ENCODE assay signal across 1 cellular context in the genomic region with DNA sequence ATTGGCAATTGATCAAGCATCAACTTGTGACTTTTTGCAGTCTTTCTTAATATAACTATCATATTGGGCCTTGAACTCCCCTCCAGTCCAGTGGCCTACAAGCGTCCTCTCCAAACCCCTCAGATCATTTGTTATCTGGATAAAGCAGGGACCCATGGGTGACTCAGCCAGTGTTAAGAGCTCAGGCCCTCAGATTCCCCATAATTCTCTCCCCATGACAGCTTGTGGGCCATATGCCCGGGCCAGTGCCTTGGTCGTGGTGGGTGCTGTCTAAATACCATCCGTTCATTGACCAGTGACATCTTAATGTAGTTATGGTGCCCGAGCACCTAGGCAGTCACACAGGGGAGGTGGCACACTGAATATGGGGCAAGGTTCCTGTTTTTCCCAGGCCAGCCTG.
TF ChIP-seq lines count a peak whose summit lies in the region.

No MANE protein-coding gene starts in this region.

TF ChIP-seq in K562, 482 proteins besides CTCF, POLR2A, EP300 and RAD21 (continued from another document and continues in another):
- peak; percentile 67 for TF ChIP-seq LEF1 (IDR thresholded peaks at IDR 0.05)
- TF ChIP-seq ZNF253 (CRISPR knock-in tag; conservative IDR thresholded peaks at IDR 0.05): no peak
- TF ChIP-seq, protein P1, sequence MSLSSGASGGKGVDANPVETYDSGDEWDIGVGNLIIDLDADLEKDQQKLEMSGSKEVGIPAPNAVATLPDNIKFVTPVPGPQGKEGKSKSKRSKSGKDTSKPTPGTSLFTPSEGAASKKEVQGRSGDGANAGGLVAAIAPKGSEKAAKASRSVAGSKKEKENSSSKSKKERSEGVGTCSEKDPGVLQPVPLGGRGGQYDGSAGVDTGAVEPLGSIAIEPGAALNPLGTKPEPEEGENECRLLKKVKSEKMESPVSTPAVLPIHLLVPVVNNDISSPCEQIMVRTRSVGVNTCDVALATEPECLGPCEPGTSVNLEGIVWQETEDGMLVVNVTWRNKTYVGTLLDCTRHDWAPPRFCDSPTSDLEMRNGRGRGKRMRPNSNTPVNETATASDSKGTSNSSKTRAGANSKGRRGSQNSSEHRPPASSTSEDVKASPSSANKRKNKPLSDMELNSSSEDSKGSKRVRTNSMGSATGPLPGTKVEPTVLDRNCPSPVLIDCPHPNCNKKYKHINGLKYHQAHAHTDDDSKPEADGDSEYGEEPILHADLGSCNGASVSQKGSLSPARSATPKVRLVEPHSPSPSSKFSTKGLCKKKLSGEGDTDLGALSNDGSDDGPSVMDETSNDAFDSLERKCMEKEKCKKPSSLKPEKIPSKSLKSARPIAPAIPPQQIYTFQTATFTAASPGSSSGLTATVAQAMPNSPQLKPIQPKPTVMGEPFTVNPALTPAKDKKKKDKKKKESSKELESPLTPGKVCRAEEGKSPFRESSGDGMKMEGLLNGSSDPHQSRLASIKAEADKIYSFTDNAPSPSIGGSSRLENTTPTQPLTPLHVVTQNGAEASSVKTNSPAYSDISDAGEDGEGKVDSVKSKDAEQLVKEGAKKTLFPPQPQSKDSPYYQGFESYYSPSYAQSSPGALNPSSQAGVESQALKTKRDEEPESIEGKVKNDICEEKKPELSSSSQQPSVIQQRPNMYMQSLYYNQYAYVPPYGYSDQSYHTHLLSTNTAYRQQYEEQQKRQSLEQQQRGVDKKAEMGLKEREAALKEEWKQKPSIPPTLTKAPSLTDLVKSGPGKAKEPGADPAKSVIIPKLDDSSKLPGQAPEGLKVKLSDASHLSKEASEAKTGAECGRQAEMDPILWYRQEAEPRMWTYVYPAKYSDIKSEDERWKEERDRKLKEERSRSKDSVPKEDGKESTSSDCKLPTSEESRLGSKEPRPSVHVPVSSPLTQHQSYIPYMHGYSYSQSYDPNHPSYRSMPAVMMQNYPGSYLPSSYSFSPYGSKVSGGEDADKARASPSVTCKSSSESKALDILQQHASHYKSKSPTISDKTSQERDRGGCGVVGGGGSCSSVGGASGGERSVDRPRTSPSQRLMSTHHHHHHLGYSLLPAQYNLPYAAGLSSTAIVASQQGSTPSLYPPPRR (CRISPR knock-in tag; IDR thresholded peaks at IDR 0.05; ENCODE audit: borderline replicate concordance): no peak
- no peak for TF ChIP-seq PCBP2 (IDR thresholded peaks at IDR 0.05; ENCODE audit: low read depth, low read length, poor library complexity, severe bottlenecking)
- no peak for TF ChIP-seq ZNF274 (IDR thresholded peaks at IDR 0.05; ENCODE audit: borderline replicate concordance, low read depth, low read length)
- TF ChIP-seq, protein P2, sequence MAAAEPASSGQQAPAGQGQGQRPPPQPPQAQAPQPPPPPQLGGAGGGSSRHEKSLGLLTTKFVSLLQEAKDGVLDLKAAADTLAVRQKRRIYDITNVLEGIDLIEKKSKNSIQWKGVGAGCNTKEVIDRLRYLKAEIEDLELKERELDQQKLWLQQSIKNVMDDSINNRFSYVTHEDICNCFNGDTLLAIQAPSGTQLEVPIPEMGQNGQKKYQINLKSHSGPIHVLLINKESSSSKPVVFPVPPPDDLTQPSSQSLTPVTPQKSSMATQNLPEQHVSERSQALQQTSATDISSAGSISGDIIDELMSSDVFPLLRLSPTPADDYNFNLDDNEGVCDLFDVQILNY (CRISPR knock-in tag; IDR thresholded peaks at IDR 0.05): no peak
- TF ChIP-seq TFAM (CRISPR knock-in tag; conservative IDR thresholded peaks at IDR 0.05): no peak
- TF ChIP-seq ZNF76 (CRISPR knock-in tag; IDR thresholded peaks at IDR 0.05; ENCODE audit: borderline replicate concordance): no peak
- TF ChIP-seq ESRRA (IDR thresholded peaks at IDR 0.05; ENCODE audit: borderline replicate concordance, low read depth): 0 out of 2 replicates have a peak, but pooled peaks have one; percentile 13
- no peak for TF ChIP-seq PHB (CRISPR knock-in tag; IDR thresholded peaks at IDR 0.05)
- TF ChIP-seq MYBL2 (IDR thresholded peaks at IDR 0.05; ENCODE audit: low read depth): no peak
- TF ChIP-seq MYBL2 (CRISPR knock-in tag; IDR thresholded peaks at IDR 0.05; ENCODE audit: borderline replicate concordance): no peak
- no peak for TF ChIP-seq ZSCAN29 (IDR thresholded peaks at IDR 0.05)
- TF ChIP-seq NFE2L1 (tag; IDR thresholded peaks at IDR 0.05; ENCODE audit: borderline replicate concordance, low read depth): no peak
- no peak for TF ChIP-seq POLR3G (IDR thresholded peaks at IDR 0.05; ENCODE audit: extremely low read depth, insufficient read length, insufficient replicate concordance)
- no peak for TF ChIP-seq SREBF2 (CRISPR knock-in tag; IDR thresholded peaks at IDR 0.05)
- no peak for TF ChIP-seq BDP1 (IDR thresholded peaks at IDR 0.05; ENCODE audit: insufficient read depth, insufficient read length)
- TF ChIP-seq ZBTB7A (IDR thresholded peaks at IDR 0.05; ENCODE audit: borderline replicate concordance, control insufficient read depth, low read depth, low read length): peak; percentile 34; the same call in 1 of the 2 replicates
- TF ChIP-seq, protein P3, sequence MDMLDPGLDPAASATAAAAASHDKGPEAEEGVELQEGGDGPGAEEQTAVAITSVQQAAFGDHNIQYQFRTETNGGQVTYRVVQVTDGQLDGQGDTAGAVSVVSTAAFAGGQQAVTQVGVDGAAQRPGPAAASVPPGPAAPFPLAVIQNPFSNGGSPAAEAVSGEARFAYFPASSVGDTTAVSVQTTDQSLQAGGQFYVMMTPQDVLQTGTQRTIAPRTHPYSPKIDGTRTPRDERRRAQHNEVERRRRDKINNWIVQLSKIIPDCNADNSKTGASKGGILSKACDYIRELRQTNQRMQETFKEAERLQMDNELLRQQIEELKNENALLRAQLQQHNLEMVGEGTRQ (CRISPR knock-in tag; IDR thresholded peaks at IDR 0.05): no peak
- no peak for TF ChIP-seq TEAD2 (tag; IDR thresholded peaks at IDR 0.05)
- no peak for TF ChIP-seq CHD4 (IDR thresholded peaks at IDR 0.05; ENCODE audit: insufficient read depth, insufficient replicate concordance, low read depth, low read length, poor library complexity, severe bottlenecking)
- TF ChIP-seq ZNF699 (CRISPR knock-in tag; IDR thresholded peaks at IDR 0.05; ENCODE audit: insufficient replicate concordance): no peak
- TF ChIP-seq POLR3A (IDR thresholded peaks at IDR 0.05; ENCODE audit: borderline replicate concordance, extremely low read depth, insufficient read depth, insufficient read length): no peak
- no peak for TF ChIP-seq KHSRP (IDR thresholded peaks at IDR 0.05)
- peak; percentile 72; the same call in 1 of the 2 replicates for TF ChIP-seq STAT5A (IDR thresholded peaks at IDR 0.05; ENCODE audit: borderline replicate concordance, low read length)
- TF ChIP-seq PTTG1 (tag; IDR thresholded peaks at IDR 0.05; ENCODE audit: low read depth): no peak
- TF ChIP-seq NFYB (IDR thresholded peaks at IDR 0.05; ENCODE audit: extremely low read depth, insufficient read length): no peak
- no peak for TF ChIP-seq SAFB (IDR thresholded peaks at IDR 0.05; ENCODE audit: borderline replicate concordance, low read depth, low read length)
- no peak for TF ChIP-seq ETS2 (tag; IDR thresholded peaks at IDR 0.05; ENCODE audit: borderline replicate concordance, poor library complexity, severe bottlenecking)
- TF ChIP-seq, protein P4, sequence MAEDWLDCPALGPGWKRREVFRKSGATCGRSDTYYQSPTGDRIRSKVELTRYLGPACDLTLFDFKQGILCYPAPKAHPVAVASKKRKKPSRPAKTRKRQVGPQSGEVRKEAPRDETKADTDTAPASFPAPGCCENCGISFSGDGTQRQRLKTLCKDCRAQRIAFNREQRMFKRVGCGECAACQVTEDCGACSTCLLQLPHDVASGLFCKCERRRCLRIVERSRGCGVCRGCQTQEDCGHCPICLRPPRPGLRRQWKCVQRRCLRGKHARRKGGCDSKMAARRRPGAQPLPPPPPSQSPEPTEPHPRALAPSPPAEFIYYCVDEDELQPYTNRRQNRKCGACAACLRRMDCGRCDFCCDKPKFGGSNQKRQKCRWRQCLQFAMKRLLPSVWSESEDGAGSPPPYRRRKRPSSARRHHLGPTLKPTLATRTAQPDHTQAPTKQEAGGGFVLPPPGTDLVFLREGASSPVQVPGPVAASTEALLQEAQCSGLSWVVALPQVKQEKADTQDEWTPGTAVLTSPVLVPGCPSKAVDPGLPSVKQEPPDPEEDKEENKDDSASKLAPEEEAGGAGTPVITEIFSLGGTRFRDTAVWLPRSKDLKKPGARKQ (CRISPR knock-in tag; IDR thresholded peaks at IDR 0.05): no peak
- TF ChIP-seq SRSF1 (IDR thresholded peaks at IDR 0.05; ENCODE audit: low read depth, low read length): no peak
- peak; percentile 73; the same call in 1 of the 2 replicates for TF ChIP-seq MYNN (IDR thresholded peaks at IDR 0.05)
- no peak for TF ChIP-seq MYNN (CRISPR knock-in tag; IDR thresholded peaks at IDR 0.05)
- TF ChIP-seq SP1 (CRISPR knock-in tag; IDR thresholded peaks at IDR 0.05): no peak
- no peak for TF ChIP-seq FIP1L1 (IDR thresholded peaks at IDR 0.05; ENCODE audit: low read depth, low read length, poor library complexity, severe bottlenecking)
- TF ChIP-seq ZNF445 (CRISPR knock-in tag; IDR thresholded peaks at IDR 0.05; ENCODE audit: low read depth): no peak
- no peak for TF ChIP-seq STAG1 (CRISPR knock-in tag; IDR thresholded peaks at IDR 0.05; ENCODE audit: borderline replicate concordance)
- no peak for TF ChIP-seq FOXK2 (conservative IDR thresholded peaks at IDR 0.05 in 1 of 2, IDR thresholded peaks at IDR 0.05 in 1 of 2; ENCODE audit: low read depth in 2 of 2)
- no peak for TF ChIP-seq PYGO2 (tag; IDR thresholded peaks at IDR 0.05)
- TF ChIP-seq HDAC2 (IDR thresholded peaks at IDR 0.05): peak; percentile 80; the same call in 1 of the 2 replicates
- TF ChIP-seq, protein P5, sequence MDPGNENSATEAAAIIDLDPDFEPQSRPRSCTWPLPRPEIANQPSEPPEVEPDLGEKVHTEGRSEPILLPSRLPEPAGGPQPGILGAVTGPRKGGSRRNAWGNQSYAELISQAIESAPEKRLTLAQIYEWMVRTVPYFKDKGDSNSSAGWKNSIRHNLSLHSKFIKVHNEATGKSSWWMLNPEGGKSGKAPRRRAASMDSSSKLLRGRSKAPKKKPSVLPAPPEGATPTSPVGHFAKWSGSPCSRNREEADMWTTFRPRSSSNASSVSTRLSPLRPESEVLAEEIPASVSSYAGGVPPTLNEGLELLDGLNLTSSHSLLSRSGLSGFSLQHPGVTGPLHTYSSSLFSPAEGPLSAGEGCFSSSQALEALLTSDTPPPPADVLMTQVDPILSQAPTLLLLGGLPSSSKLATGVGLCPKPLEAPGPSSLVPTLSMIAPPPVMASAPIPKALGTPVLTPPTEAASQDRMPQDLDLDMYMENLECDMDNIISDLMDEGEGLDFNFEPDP (CRISPR knock-in tag; IDR thresholded peaks at IDR 0.05): no peak
- TF ChIP-seq, protein P6, sequence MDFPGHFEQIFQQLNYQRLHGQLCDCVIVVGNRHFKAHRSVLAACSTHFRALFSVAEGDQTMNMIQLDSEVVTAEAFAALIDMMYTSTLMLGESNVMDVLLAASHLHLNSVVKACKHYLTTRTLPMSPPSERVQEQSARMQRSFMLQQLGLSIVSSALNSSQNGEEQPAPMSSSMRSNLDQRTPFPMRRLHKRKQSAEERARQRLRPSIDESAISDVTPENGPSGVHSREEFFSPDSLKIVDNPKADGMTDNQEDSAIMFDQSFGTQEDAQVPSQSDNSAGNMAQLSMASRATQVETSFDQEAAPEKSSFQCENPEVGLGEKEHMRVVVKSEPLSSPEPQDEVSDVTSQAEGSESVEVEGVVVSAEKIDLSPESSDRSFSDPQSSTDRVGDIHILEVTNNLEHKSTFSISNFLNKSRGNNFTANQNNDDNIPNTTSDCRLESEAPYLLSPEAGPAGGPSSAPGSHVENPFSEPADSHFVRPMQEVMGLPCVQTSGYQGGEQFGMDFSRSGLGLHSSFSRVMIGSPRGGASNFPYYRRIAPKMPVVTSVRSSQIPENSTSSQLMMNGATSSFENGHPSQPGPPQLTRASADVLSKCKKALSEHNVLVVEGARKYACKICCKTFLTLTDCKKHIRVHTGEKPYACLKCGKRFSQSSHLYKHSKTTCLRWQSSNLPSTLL (IDR thresholded peaks at IDR 0.05): no peak
- TF ChIP-seq GTF2F1 (IDR thresholded peaks at IDR 0.05; ENCODE audit: low read depth, low read length): no peak
- no peak for TF ChIP-seq ZNF12 (CRISPR knock-in tag; IDR thresholded peaks at IDR 0.05)
- no peak; the same call in 1 of the 2 replicates for TF ChIP-seq RNF2 (IDR thresholded peaks at IDR 0.05)
- TF ChIP-seq THRAP3 (IDR thresholded peaks at IDR 0.05; ENCODE audit: borderline replicate concordance): no peak
- no peak for TF ChIP-seq BRCA1 (IDR thresholded peaks at IDR 0.05)
- TF ChIP-seq BRCA1 (CRISPR knock-in tag; IDR thresholded peaks at IDR 0.05): no peak
- TF ChIP-seq FOXA1 (IDR thresholded peaks at IDR 0.05; ENCODE audit: borderline replicate concordance): no peak
- TF ChIP-seq NCOA2 (IDR thresholded peaks at IDR 0.05; ENCODE audit: partially characterized antibody in 2 of 2): no peak
- no peak for TF ChIP-seq SAP30 (IDR thresholded peaks at IDR 0.05; ENCODE audit: borderline replicate concordance, insufficient read depth, low read depth, low read length, poor library complexity, severe bottlenecking)
- TF ChIP-seq, protein P7, sequence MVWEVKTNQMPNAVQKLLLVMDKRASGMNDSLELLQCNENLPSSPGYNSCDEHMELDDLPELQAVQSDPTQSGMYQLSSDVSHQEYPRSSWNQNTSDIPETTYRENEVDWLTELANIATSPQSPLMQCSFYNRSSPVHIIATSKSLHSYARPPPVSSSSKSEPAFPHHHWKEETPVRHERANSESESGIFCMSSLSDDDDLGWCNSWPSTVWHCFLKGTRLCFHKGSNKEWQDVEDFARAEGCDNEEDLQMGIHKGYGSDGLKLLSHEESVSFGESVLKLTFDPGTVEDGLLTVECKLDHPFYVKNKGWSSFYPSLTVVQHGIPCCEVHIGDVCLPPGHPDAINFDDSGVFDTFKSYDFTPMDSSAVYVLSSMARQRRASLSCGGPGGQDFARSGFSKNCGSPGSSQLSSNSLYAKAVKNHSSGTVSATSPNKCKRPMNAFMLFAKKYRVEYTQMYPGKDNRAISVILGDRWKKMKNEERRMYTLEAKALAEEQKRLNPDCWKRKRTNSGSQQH (CRISPR knock-in tag; IDR thresholded peaks at IDR 0.05): no peak
- TF ChIP-seq ZNF589 (CRISPR knock-in tag; IDR thresholded peaks at IDR 0.05; ENCODE audit: low read depth): no peak
- no peak for TF ChIP-seq ZNF830 (CRISPR knock-in tag; IDR thresholded peaks at IDR 0.05)
- no peak for TF ChIP-seq ELF1 (tag; IDR thresholded peaks at IDR 0.05)
- TF ChIP-seq, protein P8, sequence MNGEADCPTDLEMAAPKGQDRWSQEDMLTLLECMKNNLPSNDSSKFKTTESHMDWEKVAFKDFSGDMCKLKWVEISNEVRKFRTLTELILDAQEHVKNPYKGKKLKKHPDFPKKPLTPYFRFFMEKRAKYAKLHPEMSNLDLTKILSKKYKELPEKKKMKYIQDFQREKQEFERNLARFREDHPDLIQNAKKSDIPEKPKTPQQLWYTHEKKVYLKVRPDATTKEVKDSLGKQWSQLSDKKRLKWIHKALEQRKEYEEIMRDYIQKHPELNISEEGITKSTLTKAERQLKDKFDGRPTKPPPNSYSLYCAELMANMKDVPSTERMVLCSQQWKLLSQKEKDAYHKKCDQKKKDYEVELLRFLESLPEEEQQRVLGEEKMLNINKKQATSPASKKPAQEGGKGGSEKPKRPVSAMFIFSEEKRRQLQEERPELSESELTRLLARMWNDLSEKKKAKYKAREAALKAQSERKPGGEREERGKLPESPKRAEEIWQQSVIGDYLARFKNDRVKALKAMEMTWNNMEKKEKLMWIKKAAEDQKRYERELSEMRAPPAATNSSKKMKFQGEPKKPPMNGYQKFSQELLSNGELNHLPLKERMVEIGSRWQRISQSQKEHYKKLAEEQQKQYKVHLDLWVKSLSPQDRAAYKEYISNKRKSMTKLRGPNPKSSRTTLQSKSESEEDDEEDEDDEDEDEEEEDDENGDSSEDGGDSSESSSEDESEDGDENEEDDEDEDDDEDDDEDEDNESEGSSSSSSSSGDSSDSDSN (IDR thresholded peaks at IDR 0.05; ENCODE audit: borderline replicate concordance in 1 of 2, low read depth in 2 of 2, low read length in 2 of 2): no peak
- no peak for TF ChIP-seq SUPT5H (IDR thresholded peaks at IDR 0.05)
- TF ChIP-seq TAF15 (IDR thresholded peaks at IDR 0.05; ENCODE audit: low read depth, low read length): no peak
